ENCODE assay signal across 19 cellular contexts in the genomic region with DNA sequence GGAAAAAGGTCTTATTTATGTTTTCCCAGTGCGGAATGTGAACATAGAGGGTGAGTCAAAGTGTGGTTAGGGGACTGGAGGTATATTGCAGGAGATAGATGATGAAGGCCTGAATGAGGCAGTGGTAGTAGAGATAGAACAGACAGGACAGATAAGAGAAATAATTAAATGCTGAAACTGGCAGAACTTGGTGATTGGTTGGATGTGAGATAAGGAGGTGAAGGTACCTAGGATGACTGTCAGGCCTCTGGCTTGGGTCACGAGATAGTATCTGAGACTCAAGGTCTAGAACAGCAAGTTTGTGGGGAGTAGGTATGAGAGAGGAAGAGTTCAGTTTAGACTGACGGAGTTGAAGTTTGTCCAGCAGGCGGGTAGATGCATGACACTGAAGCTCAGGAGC. TPM values are rescaled to one million over a fixed set of nuclear protein-coding genes. Genes with fewer than 3 reads are reported as not detected.
DNase-seq lines count a peak whose midpoint lies in the region; ATAC-seq, FAIRE-seq and TF ChIP-seq lines count a peak whose summit lies in the region.
"Had no signal": no experiment of that assay in that cellular context is flagged by ENCODE, and none has a peak within 500 bp of the region (broad histone marks: within the 10 kb centered on the region; RNA-seq: fewer than 3 reads in every experiment).

No MANE protein-coding gene starts in this region.

- peaks cover 66% of the 10 kb centered on the region for H3K79me2 ChIP-seq in OCI-LY1 (ENCODE audit: insufficient read depth, low read length)
- peaks cover 74% of the 10 kb centered on the region for H3K79me2 ChIP-seq in K562 (ENCODE audit: control insufficient read depth, insufficient read depth, low read length)

- H2AFZ ChIP-seq in OCI-LY1 (ENCODE audit: low read length) (no peak overlapping the region), K562 (ENCODE audit: low read depth, low read length) (no peak overlapping the region)

- H3K27me3 ChIP-seq in A673 (replicated peaks; ENCODE audit: insufficient read depth, low read depth, low read length, poor library complexity) = no peaks in the 10 kb centered on the region
- H3K27me3 ChIP-seq in OCI-LY1 (ENCODE audit: insufficient read depth, low read length) = no peaks in the 10 kb centered on the region
- H3K27me3 ChIP-seq in K562 (ENCODE audit: control insufficient read depth in 2 of 2, insufficient read depth in 2 of 2, low read length in 2 of 2) = no peaks in the 10 kb centered on the region

- peaks cover 2% of the 10 kb centered on the region for H3K27me3 Mint-ChIP-seq in activated CD8-positive, alpha-beta T cell treated with anti-CD3 and anti-CD28 coated beads, Interleukin-2, amount 10 ng/mL, durations not matched to agents 7 days and 5 days (ENCODE audit: low read depth)
- H3K27me3 Mint-ChIP-seq: activated B cell treated with CpG ODN at 0.5 μM for 24 hours; stimulated activated naive B cell treated with anti-CD40 and anti-IgM and Interleukin-4, amounts not matched to agents 10 μg/mL and 1 μg/mL and 100 μg/mL, for 72 hours had no signal

- TF ChIP-seq CTCF in A673 (conservative IDR thresholded peaks at IDR 0.05; ENCODE audit: low read depth, low read length) = no peak
- TF ChIP-seq CTCF in OCI-LY1 (IDR thresholded peaks at IDR 0.05; ENCODE audit: low read length) = peak; percentile 20; the same call in 1 of the 2 replicates
- peak in 1 of 3 experiments; percentile 14; a peak in 1 of 6 replicates for TF ChIP-seq CTCF in K562 (IDR thresholded peaks at IDR 0.05 in 2 of 3, conservative IDR thresholded peaks at IDR 0.05 in 1 of 3; ENCODE audit: insufficient read depth in 2 of 3, low read depth in 1 of 3, low read length in 3 of 3)

- TF ChIP-seq RAD21 in K562 (CRISPR knock-in tag; conservative IDR thresholded peaks at IDR 0.05 in 1 of 2, IDR thresholded peaks at IDR 0.05 in 1 of 2) = no peak

- peaks cover 36% of the 10 kb centered on the region for H3K4me1 ChIP-seq in A673 (ENCODE audit: insufficient read depth, low read length, poor library complexity, severe bottlenecking)
- peaks cover 77% of the 10 kb centered on the region for H3K4me1 ChIP-seq in OCI-LY1 (ENCODE audit: insufficient read depth, low read length, severe bottlenecking)
- H3K4me1 ChIP-seq in K562 (replicated peaks in 1 of 2; ENCODE audit: control insufficient read depth in 2 of 2, insufficient read depth in 2 of 2, low read length in 2 of 2) = peaks cover 16 to 29% of the 10 kb centered on the region in 2 experiments; a peak in 3 of 5 replicates

- WGBS in K562 (ENCODE audit: insufficient coverage, low coverage, missing lambda C conversion rate) = 8% methylated on average over 4 of the region's 4 CpGs

- H3K36me3 ChIP-seq in A673 (ENCODE audit: insufficient read depth, low read length, poor library complexity, severe bottlenecking) (peaks cover 18% of the 10 kb centered on the region), OCI-LY1 (ENCODE audit: insufficient read depth, low read length) (peaks cover 33% of the 10 kb centered on the region), K562 (ENCODE audit: control insufficient read depth, insufficient read depth, low read length) (peaks cover 37% of the 10 kb centered on the region)

- H3K27ac ChIP-seq in A673 (ENCODE audit: low read depth, low read length, poor library complexity, severe bottlenecking) (peak overlapping the region; percentile 20), OCI-LY1 (ENCODE audit: low read depth, low read length, poor library complexity, severe bottlenecking) (peak overlapping the region; percentile 100), K562 (ENCODE audit: extremely low read depth, low read depth, low read length) (0 out of 3 replicates have a peak overlapping the region, but pooled peaks have one; percentile 23)
- H3K27ac ChIP-seq: psoas muscle had no signal

- in situ Hi-C loops in K562 (cut with MboI) = loop anchor here (5.0 kb wide), 1 partner anchor 224 kb away; no protein-coding TSS in a partner anchor

- H3K36me3 Mint-ChIP-seq in activated CD8-positive, alpha-beta T cell treated with anti-CD3 and anti-CD28 coated beads, Interleukin-2, amount 10 ng/mL, durations not matched to agents 7 days and 5 days (ENCODE audit: low read depth) = peaks cover 41% of the 10 kb centered on the region
- H3K36me3 Mint-ChIP-seq: stimulated activated naive B cell treated with anti-CD40 and anti-IgM and Interleukin-4, amounts not matched to agents 10 μg/mL and 1 μg/mL and 100 μg/mL, for 72 hours had no signal

- no peak overlapping the region for H3K4me3 Mint-ChIP-seq in activated CD8-positive, alpha-beta T cell treated with anti-CD3 and anti-CD28 coated beads, Interleukin-2, amount 10 ng/mL, durations not matched to agents 7 days and 5 days
- H3K4me3 Mint-ChIP-seq: activated B cell treated with CpG ODN at 0.5 μM for 24 hours; stimulated activated naive B cell treated with anti-CD40 and anti-IgM and Interleukin-4, amounts not matched to agents 10 μg/mL and 1 μg/mL and 100 μg/mL, for 72 hours had no signal

- FAIRE-seq in GM12891 (lab: Jason Lieb, UNC) (peak; percentile 58), K562 (lab: Jason Lieb, UNC) (peak; percentile 51)
- FAIRE-seq: G401.6 had no signal

- POLR2A ChIA-PET in A673 (lab: Charles Lee; ENCODE audit: low non-redundant PET) (no interaction called here), K562 (lab: Yijun Ruan, JAX) (interaction anchor here (0.6 to 1.0 kb wide), 4 partner anchors 13 to 763 kb away, joined by 3 to 6 read pairs (median 3); no protein-coding TSS in a partner anchor)
- POLR2A ChIA-PET in activated CD8-positive, alpha-beta T cell treated with anti-CD3 and anti-CD28 coated beads, Interleukin-2, amount 10 ng/mL, durations not matched to agents 7 days and 5 days (lab: Charles Lee) = interaction anchor here (0.6 kb wide), 1 partner anchor 229 kb away, joined by 3 read pairs; no protein-coding TSS in a partner anchor

- no peak overlapping the region for H3K27ac Mint-ChIP-seq in activated CD8-positive, alpha-beta T cell treated with anti-CD3 and anti-CD28 coated beads, Interleukin-2, amount 10 ng/mL, durations not matched to agents 7 days and 5 days
- H3K27ac Mint-ChIP-seq: activated B cell treated with CpG ODN at 0.5 μM for 24 hours; stimulated activated naive B cell treated with anti-CD40 and anti-IgM and Interleukin-4, amounts not matched to agents 10 μg/mL and 1 μg/mL and 100 μg/mL, for 72 hours had no signal

- no peak overlapping the region for H3K4me3 ChIP-seq in A673 (ENCODE audit: low read depth, low read length, poor library complexity, severe bottlenecking)
- peak overlapping the region; percentile 82 for H3K4me3 ChIP-seq in OCI-LY1 (ENCODE audit: low read depth, low read length, poor library complexity, severe bottlenecking)
- H3K4me3 ChIP-seq in K562 = no peak overlapping the region
- H3K4me3 ChIP-seq: psoas muscle had no signal

- no peaks in the 10 kb centered on the region for H3K9me3 ChIP-seq in A673 (ENCODE audit: low read depth, low read length, poor library complexity, severe bottlenecking)
- no peaks in the 10 kb centered on the region for H3K9me3 ChIP-seq in OCI-LY1 (ENCODE audit: low read length)
- no peaks in the 10 kb centered on the region for H3K9me3 ChIP-seq in K562 (replicated peaks; ENCODE audit: control insufficient read depth, insufficient read depth, low read depth, low read length)
- H3K9me3 ChIP-seq: psoas muscle had no signal

- peaks cover 42% of the 10 kb centered on the region for H3K4me1 Mint-ChIP-seq in activated CD8-positive, alpha-beta T cell treated with anti-CD3 and anti-CD28 coated beads, Interleukin-2, amount 10 ng/mL, durations not matched to agents 7 days and 5 days (ENCODE audit: low read depth)

- TF ChIP-seq EP300 in K562 (IDR thresholded peaks at IDR 0.05; ENCODE audit: low read length) = no peak

- no peaks in the 10 kb centered on the region; the same call in 1 of the 2 replicates for H3F3A ChIP-seq in OCI-LY1 (ENCODE audit: insufficient read depth, low read length)

- H4K20me1 ChIP-seq in OCI-LY1 (ENCODE audit: insufficient read depth, low read length) (no peaks in the 10 kb centered on the region), K562 (replicated peaks; ENCODE audit: control insufficient read depth, insufficient read depth, low read length) (peaks cover 11% of the 10 kb centered on the region)

- CTCF ChIA-PET in A673 (lab: Charles Lee) (no interaction called here), K562 (lab: Yijun Ruan, JAX; ENCODE audit: low intra/inter-chr PET ratio) (no interaction called here)
- CTCF ChIA-PET in activated CD8-positive, alpha-beta T cell treated with anti-CD3 and anti-CD28 coated beads, Interleukin-2, amount 10 ng/mL, durations not matched to agents 7 days and 5 days (lab: Charles Lee) = interaction anchor here (1.0 to 2.1 kb wide), 3 partner anchors 81 to 295 kb away, joined by 4 to 10 read pairs (median 5); no protein-coding TSS in a partner anchor

- H3K9me2 ChIP-seq in OCI-LY1 (ENCODE audit: low read depth, low read length) = no peaks in the 10 kb centered on the region

- no peaks in the 10 kb centered on the region for H3K9me1 ChIP-seq in K562 (ENCODE audit: control insufficient read depth, insufficient read depth, low read length)

- no peaks in the 10 kb centered on the region for H3K9me3 Mint-ChIP-seq in activated CD8-positive, alpha-beta T cell treated with anti-CD3 and anti-CD28 coated beads, Interleukin-2, amount 10 ng/mL, durations not matched to agents 7 days and 5 days (ENCODE audit: insufficient read depth)
- H3K9me3 Mint-ChIP-seq: activated B cell treated with CpG ODN at 0.5 μM for 24 hours; stimulated activated naive B cell treated with anti-CD40 and anti-IgM and Interleukin-4, amounts not matched to agents 10 μg/mL and 1 μg/mL and 100 μg/mL, for 72 hours had no signal

- peak; percentile 2; the same call in 1 of the 3 replicates for ATAC-seq in K562
- no peak for ATAC-seq in activated CD8-positive, alpha-beta T cell treated with anti-CD3 and anti-CD28 coated beads, Interleukin-2, amount 10 ng/mL, durations not matched to agents 7 days and 5 days
- ATAC-seq: left ventricle myocardium superior; psoas muscle; stimulated activated naive B cell treated with anti-CD40 and anti-IgM and Interleukin-4, amounts not matched to agents 10 μg/mL and 1 μg/mL and 100 μg/mL, for 72 hours had no signal

- no peak for TF ChIP-seq POLR2A in GM12891 (IDR thresholded peaks at IDR 0.05; ENCODE audit: low read depth, low read length)
- TF ChIP-seq POLR2A in K562 (conservative IDR thresholded peaks at IDR 0.05) = no peak

- BruUV-seq in A673 (replicated peaks; lab: Mats Ljungman, UMichigan) (no TSS peak), K562 (replicated peaks; lab: Mats Ljungman, UMichigan) (no TSS peak)

- H3K9ac ChIP-seq in OCI-LY1 (ENCODE audit: low read length) = peak overlapping the region; percentile 99
- H3K9ac ChIP-seq in K562 (ENCODE audit: insufficient read depth in 1 of 2, low read depth in 2 of 2, low read length in 2 of 2) = no peak overlapping the region

- H3K4me2 ChIP-seq in OCI-LY1 (ENCODE audit: low read length) = peak overlapping the region; percentile 72
- peak overlapping the region; percentile 45 for H3K4me2 ChIP-seq in K562 (ENCODE audit: insufficient read depth, low read length)

- no peak for DNase-seq in A673 (ENCODE audit: low spot score)
- DNase-seq in GM12891 (ENCODE audit: insufficient read length, low spot score) = no peak
- peak; percentile 51 to 63 (median 60) for DNase-seq in K562 (ENCODE audit: extremely low read depth in 1 of 4, low spot score in 3 of 4)
- DNase-seq in amniotic stem cell (lab: John Stamatoyannopoulos, UW) = no peak
- no peak for DNase-seq in activated CD8-positive, alpha-beta T cell treated with anti-CD3 and anti-CD28 coated beads, Interleukin-2, amount 10 ng/mL, durations not matched to agents 7 days and 5 days
- DNase-seq in HK-2 (ENCODE audit: unreplicated experiment) = no peak
- no peak for DNase-seq in epidermal melanocyte (ENCODE audit: insufficient read length, low spot score)
- DNase-seq: activated B cell treated with CpG ODN at 0.5 μM for 24 hours; foreskin melanocyte; left ventricle myocardium superior; NCI-H1105; NCI-H774; psoas muscle; RPMI8226; stimulated activated naive B cell treated with anti-CD40 and anti-IgM and Interleukin-4, amounts not matched to agents 10 μg/mL and 1 μg/mL and 100 μg/mL, for 72 hours; T-helper 1 cell had no signal

- intact Hi-C loops in A673 (cut with micrococcal nuclease; ENCODE audit: unreplicated experiment) = loop anchor here (5.0 kb wide), 2 partner anchors 69 to 404 kb away; no protein-coding TSS in a partner anchor
- intact Hi-C loops in K562 (cut with micrococcal nuclease) = loop anchor here (5.0 to 10.0 kb wide), 3 partner anchors 64 to 404 kb away; partner anchors contain the start of gene TMEM131L

RNA-seq across cellular contexts. Expression of gene MND1, which starts 3.5 kb away (rescaled TPM):
- total RNA-seq in A673 (2021) (43.7 and 46.8 TPM in 2 replicates), K562 (2014; rRNA removed) (43.9 and 46.4 TPM in 2 replicates), K562 (2014; rRNA removed; fragmentation: Illumina TruSeq; extraction: Trizol) (65.0 and 74.6 TPM in 2 replicates), K562 (2015; rRNA removed; fragmentation: Illumina TruSeq; extraction: Trizol) (52.4 and 55.4 TPM in 2 replicates), K562 (2021) (38.9 and 39.0 TPM in 2 replicates)
- 20.5 TPM for polyA plus RNA-seq in GM12891 (2012; ENCODE audit: low read depth, missing spikeins)
- 9.7 and 28.6 TPM in 2 replicates for total RNA-seq in K562 (2011; cell fraction: chromatin; rRNA removed; ENCODE audit: low replicate concordance)
- 3.0 and 4.3 TPM in 2 replicates for total RNA-seq in K562 (2011; cell fraction: nucleolus; rRNA removed)
- 10.0 and 12.1 TPM in 2 replicates for total RNA-seq in K562 (2011; cell fraction: nucleoplasm; rRNA removed)
- polyA plus RNA-seq in K562 (2011; rRNA removed) (25.9 and 35.3 TPM in 2 replicates), K562 (2014; fragmentation: Illumina TruSeq; extraction: Trizol) (78.2 and 94.1 TPM in 2 replicates), K562 (2014; fragmentation: Nextera tagmentation; extraction: Ambion mirVana) (10 to 100 TPM; 59.9 to 74.8 TPM), K562 (2014; rRNA removed) (54.5 and 74.2 TPM in 2 replicates)
- 1.6 and 7.7 TPM in 2 replicates for polyA plus RNA-seq in K562 (2011; cell fraction: cytosol; rRNA removed)
- polyA plus RNA-seq in K562 (2011; cell fraction: nucleus; rRNA removed) = 4.1 and 7.2 TPM in 2 replicates
- polyA plus RNA-seq in K562 (2012) = 39.1 and 55.6 TPM in 2 replicates
- polyA minus RNA-seq in K562 (2011; rRNA and poly(A)+ RNA removed) = 34.8 and 51.6 TPM in 2 replicates
- 12.6 and 14.8 TPM in 2 replicates for polyA minus RNA-seq in K562 (2011; cell fraction: cytosol; rRNA and poly(A)+ RNA removed)
- polyA minus RNA-seq in K562 (2011; cell fraction: nucleus; rRNA and poly(A)+ RNA removed) = 6.2 and 19.0 TPM in 2 replicates
- total RNA-seq in activated CD8-positive, alpha-beta T cell treated with anti-CD3 and anti-CD28 coated beads, Interleukin-2, amount 10 ng/mL, durations not matched to agents 7 days and 5 days = 10 to 100 TPM; 37.4 to 38.3 TPM
- total RNA-seq: left ventricle myocardium superior, ureter had no signal

Comparison
In these comparisons a context has a peak if more than half of its experiments do, and no peak if none do; other contexts are left out.
1. DNase-seq: peak in K562 (4 of 4); none in A673 (single experiment), GM12891 (single experiment), amniotic stem cell (single experiment), activated CD8-positive, alpha-beta T cell treated with anti-CD3 and anti-CD28 coated beads, Interleukin-2, amount 10 ng/mL, durations not matched to agents 7 days and 5 days (single experiment), HK-2 (single experiment) and epidermal melanocyte (single experiment).
2. H3K27ac ChIP-seq: peak in every context shown above with its lines; median percentile 100 in OCI-LY1; 23 in K562; 20 in A673.